ENCODE assay signal across 1 cellular context in genomic region chr12:56189918-56190694, GRCh38.
TF ChIP-seq lines count a peak whose summit lies in the region.

No MANE protein-coding gene starts in this region.

TF ChIP-seq in K562, 482 proteins besides CTCF, POLR2A, EP300 and RAD21 (continued from another document and continues in another):
- TF ChIP-seq RBM15 (IDR thresholded peaks at IDR 0.05; ENCODE audit: insufficient read depth, low read length) = no peak
- no peak for TF ChIP-seq ARID3A (IDR thresholded peaks at IDR 0.05; ENCODE audit: borderline replicate concordance, low read depth, low read length)
- no peak for TF ChIP-seq GTF2B (IDR thresholded peaks at IDR 0.05; ENCODE audit: extremely low read depth, insufficient read length)
- no peak for TF ChIP-seq PHB (CRISPR knock-in tag; IDR thresholded peaks at IDR 0.05)
- no peak for TF ChIP-seq SMAD1 (IDR thresholded peaks at IDR 0.05; ENCODE audit: low read depth, low read length, partially characterized antibody)
- no peak for TF ChIP-seq HOMEZ (CRISPR knock-in tag; IDR thresholded peaks at IDR 0.05)
- peak; percentile 99 for TF ChIP-seq TBP (optimal IDR thresholded peaks at IDR 0.05; ENCODE audit: low read depth, low read length)
- TF ChIP-seq SNRNP70 (optimal IDR thresholded peaks at IDR 0.05; ENCODE audit: low read depth, low read length) = no peak
- no peak for TF ChIP-seq STAT5B (CRISPR knock-in tag; IDR thresholded peaks at IDR 0.05)
- no peak for TF ChIP-seq GATA2 (CRISPR knock-in tag; IDR thresholded peaks at IDR 0.05)
- 0 out of 2 replicates have a peak, but pooled peaks have one; percentile 32 for TF ChIP-seq MITF (IDR thresholded peaks at IDR 0.05)
- TF ChIP-seq CBX1 (IDR thresholded peaks at IDR 0.05; ENCODE audit: low read depth) = peak; percentile 16; the same call in 1 of the 2 replicates
- TF ChIP-seq ILK (tag; IDR thresholded peaks at IDR 0.05; ENCODE audit: borderline replicate concordance, low read depth) = no peak
- no peak for TF ChIP-seq JUNB (CRISPR knock-in tag; conservative IDR thresholded peaks at IDR 0.05)
- no peak for TF ChIP-seq CEBPG (CRISPR knock-in tag; IDR thresholded peaks at IDR 0.05)
- TF ChIP-seq CEBPG (tag; conservative IDR thresholded peaks at IDR 0.05 in 1 of 2, IDR thresholded peaks at IDR 0.05 in 1 of 2) = no peak
- no peak for TF ChIP-seq PRDM10 (IDR thresholded peaks at IDR 0.05; ENCODE audit: partially characterized antibody)
- TF ChIP-seq NFIC (IDR thresholded peaks at IDR 0.05) = peak; percentile 56
- no peak for TF ChIP-seq NCOA2 (IDR thresholded peaks at IDR 0.05; ENCODE audit: partially characterized antibody in 2 of 2)
- no peak for TF ChIP-seq CAMTA2 (CRISPR knock-in tag; conservative IDR thresholded peaks at IDR 0.05)
- TF ChIP-seq ZFP91 (CRISPR knock-in tag; IDR thresholded peaks at IDR 0.05) = no peak
- TF ChIP-seq CREB1 (IDR thresholded peaks at IDR 0.05) = peak; percentile 30; the same call in 1 of the 2 replicates
- TF ChIP-seq CREB1 (CRISPR knock-in tag; IDR thresholded peaks at IDR 0.05) = peak; percentile 58
- TF ChIP-seq MGA (IDR thresholded peaks at IDR 0.05) = no peak; the same call in 1 of the 2 replicates
- no peak; the same call in 1 of the 2 replicates for TF ChIP-seq ZC3H11A (IDR thresholded peaks at IDR 0.05; ENCODE audit: low read depth, low read length)
- TF ChIP-seq ZFP1 (CRISPR knock-in tag; IDR thresholded peaks at IDR 0.05) = no peak
- TF ChIP-seq SNAPC5 (CRISPR knock-in tag; IDR thresholded peaks at IDR 0.05) = no peak
- TF ChIP-seq ZNF655 (CRISPR knock-in tag; IDR thresholded peaks at IDR 0.05) = no peak
- TF ChIP-seq HBP1 (CRISPR knock-in tag; IDR thresholded peaks at IDR 0.05) = no peak
